ENCODE assay signal across 21 cellular contexts in genomic region chr19:335486-336066, GRCh38. TPM values are rescaled to one million over a fixed set of nuclear protein-coding genes. Genes with fewer than 3 reads are reported as not detected.
DNase-seq lines count a peak whose midpoint lies in the region; ATAC-seq, FAIRE-seq and TF ChIP-seq lines count a peak whose summit lies in the region.
"Had no signal": no experiment of that assay in that cellular context is flagged by ENCODE, and none has a peak within 500 bp of the region (broad histone marks: within the 10 kb centered on the region; RNA-seq: fewer than 3 reads in every experiment).

No MANE protein-coding gene starts in this region.

- H3K4me1 ChIP-seq in Karpas-422 (ENCODE audit: low read length), result no peaks in the 10 kb centered on the region
- H3K4me1 ChIP-seq in H1 (replicated peaks in 1 of 4; ENCODE audit: control insufficient read depth in 3 of 4, insufficient read depth in 4 of 4, low read length in 3 of 4), result no peaks in the 10 kb centered on the region; a peak in 1 of 7 replicates
- peaks cover 4% of the 10 kb centered on the region for H3K4me1 ChIP-seq in upper lobe of right lung
- peaks cover 0 to 6% (median under 1%) of the 10 kb centered on the region in 3 donors for H3K4me1 ChIP-seq in esophagus squamous epithelium

- H2AFZ ChIP-seq in Karpas-422 (ENCODE audit: low read length) (no peak overlapping the region), H1 (ENCODE audit: low read length) (no peak overlapping the region)

- DNase-seq in Karpas-422 (peak; percentile 5), H1 (ENCODE audit: low read depth in 1 of 2, low spot score in 2 of 2) (no peak), omental fat pad (ENCODE audit: low spot score) (no peak), upper lobe of right lung (peak; percentile 62), esophagus squamous epithelium (lab: John Stamatoyannopoulos, UW) (no peak), NOMO-1 treated with dmso at 0.1 percent for 144 hours (lab: John Stamatoyannopoulos, UW; ENCODE audit: unreplicated experiment) (no peak), HPDE6-E6E7 (ENCODE audit: extremely low spot score) (no peak)
- DNase-seq: ACHN; CD8-positive, alpha-beta memory T cell; DND-41; HCEC 1CT; NCI-H1105; NCI-H1694; NCI-H2081 treated with DMSO at 0.1 percent for 48 hours; NCI-H510A; NCI-H748 treated with DMSO at 0.1 percent for 48 hours; NK-92 treated with Interleukin-12 subunit alpha and Interleukin-12 subunit beta, amount 100 ng/mL, for 24 hours; SHP77 treated with DMSO at 0.1 percent for 48 hours had no signal

- peak overlapping the region; percentile 62; the same call in 1 of the 2 replicates for H4K8ac ChIP-seq in H1 (ENCODE audit: extremely low read depth, insufficient read depth, low read length)

- H3K27ac ChIP-seq in Karpas-422 (ENCODE audit: low read length) (no peak overlapping the region), H1 (ENCODE audit: low read depth, low read length) (no peak overlapping the region), upper lobe of right lung (no peak overlapping the region), esophagus squamous epithelium (no peak overlapping the region)

- TF ChIP-seq EP300 in H1 (IDR thresholded peaks at IDR 0.05; ENCODE audit: borderline replicate concordance in 1 of 2, low read depth in 2 of 2, low read length in 2 of 2), result no peak

- no peak overlapping the region for H2BK20ac ChIP-seq in H1 (ENCODE audit: low read length)

- H2BK12ac ChIP-seq in H1 (ENCODE audit: low read depth, low read length), result no peak overlapping the region

- H3K4ac ChIP-seq in H1 (replicated peaks; ENCODE audit: insufficient read length, low read depth, low read length), result no peak overlapping the region

- POLR2A ChIA-PET in H1 (lab: Charles Lee; ENCODE audit: partially characterized antibody), result interaction anchor here (1.0 to 1.5 kb wide), 3 partner anchors 22 to 71 kb away, joined by 3 to 4 read pairs (median 3); no protein-coding TSS in a partner anchor

- H4K20me1 ChIP-seq in Karpas-422 (ENCODE audit: insufficient read depth, low read depth, low read length) (no peaks in the 10 kb centered on the region), H1 (replicated peaks in 1 of 2; ENCODE audit: control insufficient read depth in 1 of 2, insufficient read depth in 2 of 2, low read length in 2 of 2) (peaks cover 16 to 34% of the 10 kb centered on the region in 2 experiments)

- no peak overlapping the region for H3K14ac ChIP-seq in H1 (ENCODE audit: insufficient read length)

- H3K23me2 ChIP-seq in H1 (ENCODE audit: low read depth, low read length), result no peaks in the 10 kb centered on the region

- ATAC-seq in omental fat pad (ENCODE audit: low FRiP score) (peak; percentile 21), upper lobe of right lung (peak; percentile 8)
- ATAC-seq: K562, SK-N-SH treated with all-trans-retinoic acid at 6 μM for 48 hours had no signal

- H2BK5ac ChIP-seq in H1 (ENCODE audit: low read depth, low read length), result peak overlapping the region; percentile 75; the same call in 1 of the 2 replicates

- H3K56ac ChIP-seq in H1 (replicated peaks; ENCODE audit: insufficient read length, low read depth, low read length), result no peak overlapping the region

- H4K5ac ChIP-seq in H1 (ENCODE audit: insufficient read length, low read depth, low read length), result no peak overlapping the region

- no peak overlapping the region for H2BK15ac ChIP-seq in H1 (ENCODE audit: low read length)

- TF ChIP-seq CTCF in H1 (IDR thresholded peaks at IDR 0.05; ENCODE audit: control extremely low read depth in 1 of 3, insufficient read depth in 1 of 3, low read depth in 1 of 3, low read length in 3 of 3) (no peak), omental fat pad (IDR thresholded peaks at IDR 0.05) (no peak), upper lobe of right lung (IDR thresholded peaks at IDR 0.05) (no peak), esophagus squamous epithelium (IDR thresholded peaks at IDR 0.05) (no peak)

- H3K36me3 ChIP-seq in Karpas-422 (ENCODE audit: insufficient read depth, low read length), result peaks cover 56% of the 10 kb centered on the region
- peaks cover 2 to 18% (median 9%) of the 10 kb centered on the region in 4 experiments; a peak in 5 of 8 replicates for H3K36me3 ChIP-seq in H1 (ENCODE audit: control insufficient read depth in 2 of 4, insufficient read depth in 4 of 4, low read length in 3 of 4)
- H3K36me3 ChIP-seq in upper lobe of right lung, result peaks cover 27% of the 10 kb centered on the region
- H3K36me3 ChIP-seq in esophagus squamous epithelium, result peaks cover 2 to 44% (median 5%) of the 10 kb centered on the region in 3 donors

- 94% methylated on average over 19 of the region's 21 CpGs; no CpG with 5 or more reads in 1 of the 2 experiments for WGBS in H1 (ENCODE audit: extremely low coverage in 1 of 2, insufficient coverage in 1 of 2, insufficient read length in 1 of 2, insufficient replicate concordance in 2 of 2, low coverage in 1 of 2, low lambda C conversion rate in 2 of 2, missing lambda C conversion rate in 1 of 2), 2 experiments
- 99 to 100% methylated on average over 7 to 9 of the region's 21 CpGs for WGBS in esophagus squamous epithelium, 2 donors

- TF ChIP-seq POLR2A in H1 (IDR thresholded peaks at IDR 0.05; ENCODE audit: control extremely low read depth in 1 of 2, low read depth in 2 of 2, low read length in 2 of 2), result no peak
- TF ChIP-seq POLR2A in esophagus squamous epithelium (IDR thresholded peaks at IDR 0.05), result no peak

- H3K79me1 ChIP-seq in H1 (ENCODE audit: low read depth, low read length), result peaks cover 14% of the 10 kb centered on the region

- no peak overlapping the region for H3K4me3 ChIP-seq in Karpas-422 (ENCODE audit: low read length)
- H3K4me3 ChIP-seq in H1 (ENCODE audit: extremely low read depth in 1 of 4, insufficient read depth in 2 of 4, low read depth in 3 of 4, low read length in 4 of 4), result no peak overlapping the region
- H3K4me3 ChIP-seq in upper lobe of right lung, result no peak overlapping the region
- H3K4me3 ChIP-seq in esophagus squamous epithelium, result no peak overlapping the region
- H3K4me3 ChIP-seq: K562 had no signal

- H3K23ac ChIP-seq in H1 (ENCODE audit: insufficient read length), result no peak overlapping the region

- no peak for TF ChIP-seq RAD21 in H1 (IDR thresholded peaks at IDR 0.05 in 1 of 2, conservative IDR thresholded peaks at IDR 0.05 in 1 of 2; ENCODE audit: low read depth in 2 of 2, low read length in 2 of 2)

- FAIRE-seq in H1 (lab: Jason Lieb, UNC), result no peak
- FAIRE-seq: K562 had no signal

- intact Hi-C loops in upper lobe of right lung (cut with DNase I) (no loop called here), esophagus squamous epithelium (cut with DNase I) (no loop called here)

- no peak overlapping the region for H2AK5ac ChIP-seq in H1 (ENCODE audit: low read depth, low read length)

- no peak overlapping the region for H3K4me2 ChIP-seq in Karpas-422 (ENCODE audit: low read depth, low read length, poor library complexity, severe bottlenecking)
- no peak overlapping the region for H3K4me2 ChIP-seq in H1 (ENCODE audit: insufficient read depth in 1 of 2, low read depth in 2 of 2, low read length in 2 of 2)

- H3K18ac ChIP-seq in H1 (ENCODE audit: extremely low read depth, low read length), result no peak overlapping the region

- H3K9me3 ChIP-seq in Karpas-422 (ENCODE audit: low read length) (peaks cover 12% of the 10 kb centered on the region), H1 (ENCODE audit: insufficient read depth in 2 of 2, low read depth in 1 of 2, low read length in 1 of 2) (no peaks in the 10 kb centered on the region), upper lobe of right lung (no peaks in the 10 kb centered on the region), esophagus squamous epithelium (peaks cover 0 to 1% (median 0%) of the 10 kb centered on the region in 3 donors)

- CTCF ChIA-PET in H1 (lab: Charles Lee; ENCODE audit: partially characterized antibody), result interaction anchor here (0.9 to 1.4 kb wide), 2 partner anchors 22 to 36 kb away, joined by 4 to 5 read pairs; no protein-coding TSS in a partner anchor

- H2BK120ac ChIP-seq in H1 (replicated peaks; ENCODE audit: low read depth, low read length), result no peak overlapping the region

- no peaks in the 10 kb centered on the region for H3K9me2 ChIP-seq in Karpas-422 (replicated peaks; ENCODE audit: insufficient read depth, low read length)

- no peak overlapping the region for H3K9ac ChIP-seq in Karpas-422 (ENCODE audit: low read length)
- no peak overlapping the region for H3K9ac ChIP-seq in H1 (replicated peaks in 1 of 4; ENCODE audit: extremely low read depth in 1 of 4, low read depth in 3 of 4, low read length in 3 of 4)

- H3K27me3 ChIP-seq in Karpas-422 (ENCODE audit: low read length) (no peaks in the 10 kb centered on the region), H1 (replicated peaks in 1 of 4; ENCODE audit: control insufficient read depth in 3 of 4, extremely low read depth in 1 of 4, insufficient read depth in 3 of 4, low read length in 3 of 4) (no peaks in the 10 kb centered on the region), upper lobe of right lung (no peaks in the 10 kb centered on the region), esophagus squamous epithelium (no peaks in the 10 kb centered on the region)

- H3K79me2 ChIP-seq in Karpas-422 (ENCODE audit: low read length), result peaks cover 72% of the 10 kb centered on the region
- H3K79me2 ChIP-seq in H1 (ENCODE audit: control insufficient read depth in 1 of 2, insufficient read depth in 2 of 2, low read length in 2 of 2), result peaks cover 41 to 72% of the 10 kb centered on the region in 2 experiments

- no peak overlapping the region for H4K91ac ChIP-seq in H1 (replicated peaks; ENCODE audit: insufficient read length, low read length)

RNA-seq across cellular contexts. Expression of gene MIER2, which starts 9.0 kb away (rescaled TPM):
- 7.9 and 15.3 TPM in 2 replicates for total RNA-seq in Karpas-422 (2014; rRNA removed; shearing (Covaris generic); ENCODE audit: low replicate concordance)
- 45.7 and 48.3 TPM in 2 replicates for total RNA-seq in H1 (2021; fragmentation: NEBNext Ultra II Directional; extraction: Animal tissue kit (Norgen Biotek cat#: 25700))
- 30.3 and 53.1 TPM in 2 replicates for polyA plus RNA-seq in H1 (2011; rRNA removed)
- polyA plus RNA-seq in H1 (2011; cell fraction: cytosol; rRNA removed), result 23.4 TPM
- 73.3 TPM for polyA plus RNA-seq in H1 (2011; cell fraction: nucleus; rRNA removed)
- polyA plus RNA-seq in H1 (2012, experiment 1 of 2), result 44.7 to 62.6 TPM (median 54.6 TPM) in 4 replicates
- polyA plus RNA-seq in H1 (2012, experiment 2 of 2), result 23.4 TPM
- 29.9 TPM for polyA plus RNA-seq in H1 (2013, experiment 1 of 2)
- 30.9 TPM for polyA plus RNA-seq in H1 (2013, experiment 2 of 2)
- polyA minus RNA-seq in H1 (2011; rRNA and poly(A)+ RNA removed), result 72.4 and 80.0 TPM in 2 replicates
- polyA minus RNA-seq in H1 (2011; cell fraction: cytosol; rRNA and poly(A)+ RNA removed), result 28.2 TPM
- 54.0 TPM for polyA minus RNA-seq in H1 (2011; cell fraction: nucleus; rRNA and poly(A)+ RNA removed)
- 10 to 100 TPM in 3 of 4 donors, 1 to 10 TPM in 1; 8.6 to 25.7 (median 16.6) TPM for total RNA-seq in omental fat pad
- total RNA-seq in upper lobe of right lung, result 43.1 TPM
- total RNA-seq in esophagus squamous epithelium, result 10 to 100 TPM; 11.7 to 31.5 (median 14.9) TPM

RNA-seq across cellular contexts. Expression of gene PLPP2, which starts 44.4 kb away (rescaled TPM):
- total RNA-seq in Karpas-422 (2014; rRNA removed; shearing (Covaris generic); ENCODE audit: low replicate concordance), result 0.04 and 0.26 TPM in 2 replicates
- 98.6 and 101 TPM in 2 replicates for total RNA-seq in H1 (2021; fragmentation: NEBNext Ultra II Directional; extraction: Animal tissue kit (Norgen Biotek cat#: 25700))
- 195 and 326 TPM in 2 replicates for polyA plus RNA-seq in H1 (2011; rRNA removed)
- polyA plus RNA-seq in H1 (2011; cell fraction: cytosol; rRNA removed), result 162 TPM
- 254 TPM for polyA plus RNA-seq in H1 (2011; cell fraction: nucleus; rRNA removed)
- 91.4 to 160 TPM (median 142 TPM) in 4 replicates for polyA plus RNA-seq in H1 (2012, experiment 1 of 2)
- polyA plus RNA-seq in H1 (2012, experiment 2 of 2), result 177 TPM
- polyA plus RNA-seq in H1 (2013, experiment 1 of 2), result 85.7 TPM
- 84.2 TPM for polyA plus RNA-seq in H1 (2013, experiment 2 of 2)
- 63.2 and 112 TPM in 2 replicates for polyA minus RNA-seq in H1 (2011; rRNA and poly(A)+ RNA removed)
- 56.9 TPM for polyA minus RNA-seq in H1 (2011; cell fraction: cytosol; rRNA and poly(A)+ RNA removed)
- polyA minus RNA-seq in H1 (2011; cell fraction: nucleus; rRNA and poly(A)+ RNA removed), result 43.8 TPM
- total RNA-seq in omental fat pad, result 10 to 100 TPM in 2 of 4 donors, 1 to 10 TPM in 2; 1.6 to 13.7 (median 9.2) TPM
- total RNA-seq in upper lobe of right lung, result 5.7 TPM
- total RNA-seq in esophagus squamous epithelium, result 10 to 100 TPM; 12.1 to 82.5 (median 36.8) TPM
- total RNA-seq: CD8-positive, alpha-beta memory T cell; G401 had no signal

Comparison
In these comparisons a context has a peak if more than half of its experiments do, and no peak if none do; other contexts are left out.
1. DNase-seq: peak in Karpas-422 (single experiment) and upper lobe of right lung (single experiment); none in H1 (0 of 2), omental fat pad (single experiment), esophagus squamous epithelium (single experiment), NOMO-1 treated with dmso at 0.1 percent for 144 hours (single experiment) and HPDE6-E6E7 (single experiment).